In genomic region chr3:160099855-160100254, GRCh38 we compare ENCODE assay signal across 16 cellular contexts.
DNase-seq lines count a peak whose midpoint lies in the region; ATAC-seq, FAIRE-seq and TF ChIP-seq lines count a peak whose summit lies in the region.
"Had no signal": no experiment of that assay in that cellular context is flagged by ENCODE, and none has a peak within 500 bp of the region (broad histone marks: within the 10 kb centered on the region; RNA-seq: fewer than 3 reads in every experiment).

No MANE protein-coding gene starts in this region.

- H3K4me3 ChIP-seq in OCI-LY3 (ENCODE audit: low read length) = no peak overlapping the region

- TF ChIP-seq CTCF in OCI-LY3 (IDR thresholded peaks at IDR 0.05; ENCODE audit: low read depth, low read length) (no peak), RWPE1 (conservative IDR thresholded peaks at IDR 0.05; ENCODE audit: low read depth) (no peak)

- no peak overlapping the region for H3K4me3 Mint-ChIP-seq in natural killer cell treated with Interleukin-12 subunit alpha and Interleukin-12 subunit beta and Interleukin-15 and Interleukin-18, amount 100 ng/mL, for 72 hours
- no peak overlapping the region for H3K4me3 Mint-ChIP-seq in naive thymus-derived CD8-positive, alpha-beta T cell
- H3K4me3 Mint-ChIP-seq: activated CD4-positive, alpha-beta memory T cell treated with anti-CD3 and anti-CD28 coated beads, Interleukin-2, amount 10 ng/mL, durations not matched to agents 7 days and 5 days; activated naive CD4-positive, alpha-beta T cell treated with anti-CD3 and anti-CD28 coated beads, Interleukin-2, amount 10 ng/mL, durations not matched to agents 7 days and 5 days; CD4-positive, CD25-positive, alpha-beta regulatory T cell; central memory CD8-positive, alpha-beta T cell had no signal

- no peak overlapping the region for H3K9ac ChIP-seq in OCI-LY3 (ENCODE audit: low read length)

- no peaks in the 10 kb centered on the region for H3K9me3 Mint-ChIP-seq in natural killer cell treated with Interleukin-12 subunit alpha and Interleukin-12 subunit beta and Interleukin-15 and Interleukin-18, amount 100 ng/mL, for 72 hours
- H3K9me3 Mint-ChIP-seq in naive thymus-derived CD8-positive, alpha-beta T cell = no peaks in the 10 kb centered on the region
- H3K9me3 Mint-ChIP-seq: activated CD4-positive, alpha-beta memory T cell treated with anti-CD3 and anti-CD28 coated beads, Interleukin-2, amount 10 ng/mL, durations not matched to agents 7 days and 5 days; activated naive CD4-positive, alpha-beta T cell treated with anti-CD3 and anti-CD28 coated beads, Interleukin-2, amount 10 ng/mL, durations not matched to agents 7 days and 5 days; central memory CD8-positive, alpha-beta T cell had no signal

- H3K27ac Mint-ChIP-seq in natural killer cell treated with Interleukin-12 subunit alpha and Interleukin-12 subunit beta and Interleukin-15 and Interleukin-18, amount 100 ng/mL, for 72 hours = no peak overlapping the region
- H3K27ac Mint-ChIP-seq in naive thymus-derived CD8-positive, alpha-beta T cell = no peak overlapping the region
- H3K27ac Mint-ChIP-seq: activated CD4-positive, alpha-beta memory T cell treated with anti-CD3 and anti-CD28 coated beads, Interleukin-2, amount 10 ng/mL, durations not matched to agents 7 days and 5 days; activated naive CD4-positive, alpha-beta T cell treated with anti-CD3 and anti-CD28 coated beads, Interleukin-2, amount 10 ng/mL, durations not matched to agents 7 days and 5 days; CD4-positive, CD25-positive, alpha-beta regulatory T cell; progenitor cell of endocrine pancreas had no signal

- H3K27ac ChIP-seq in OCI-LY3 (ENCODE audit: low read length) = no peak overlapping the region
- no peak overlapping the region for H3K27ac ChIP-seq in RWPE1

- no peak for FAIRE-seq in H54 (lab: Jason Lieb, UNC)

- H2AFZ ChIP-seq in OCI-LY3 (ENCODE audit: low read depth, low read length) = no peak overlapping the region

- TF ChIP-seq POLR2A in H54 (IDR thresholded peaks at IDR 0.05; ENCODE audit: low read depth, low read length) = no peak

- no peaks in the 10 kb centered on the region for H3K4me1 Mint-ChIP-seq in natural killer cell treated with Interleukin-12 subunit alpha and Interleukin-12 subunit beta and Interleukin-15 and Interleukin-18, amount 100 ng/mL, for 72 hours (ENCODE audit: low read depth in 2 of 2)
- peaks cover 0 to 4% (median 0%) of the 10 kb centered on the region in 4 donors for H3K4me1 Mint-ChIP-seq in naive thymus-derived CD8-positive, alpha-beta T cell
- H3K4me1 Mint-ChIP-seq: activated naive CD4-positive, alpha-beta T cell treated with anti-CD3 and anti-CD28 coated beads, Interleukin-2, amount 10 ng/mL, durations not matched to agents 7 days and 5 days; central memory CD8-positive, alpha-beta T cell had no signal

- H3K79me2 ChIP-seq in OCI-LY3 (ENCODE audit: low read length) = no peaks in the 10 kb centered on the region

- peak overlapping the region; percentile 35 for H3K4me2 ChIP-seq in OCI-LY3 (ENCODE audit: low read length)

- no peaks in the 10 kb centered on the region for H4K20me1 ChIP-seq in OCI-LY3 (ENCODE audit: insufficient read depth, low read length)

- H3K27me3 ChIP-seq in OCI-LY3 (ENCODE audit: low read depth, low read length) = no peaks in the 10 kb centered on the region

- no peaks in the 10 kb centered on the region for H3K9me3 ChIP-seq in OCI-LY3 (ENCODE audit: insufficient read depth, low read length)

- H3K36me3 ChIP-seq in OCI-LY3 (replicated peaks; ENCODE audit: low read depth, low read length) = no peaks in the 10 kb centered on the region

- no peaks in the 10 kb centered on the region for H3K36me3 Mint-ChIP-seq in natural killer cell treated with Interleukin-12 subunit alpha and Interleukin-12 subunit beta and Interleukin-15 and Interleukin-18, amount 100 ng/mL, for 72 hours
- H3K36me3 Mint-ChIP-seq in naive thymus-derived CD8-positive, alpha-beta T cell = no peaks in the 10 kb centered on the region
- H3K36me3 Mint-ChIP-seq: activated naive CD4-positive, alpha-beta T cell treated with anti-CD3 and anti-CD28 coated beads, Interleukin-2, amount 10 ng/mL, durations not matched to agents 7 days and 5 days; CD4-positive, CD25-positive, alpha-beta regulatory T cell had no signal

- H3K27me3 Mint-ChIP-seq in natural killer cell treated with Interleukin-12 subunit alpha and Interleukin-12 subunit beta and Interleukin-15 and Interleukin-18, amount 100 ng/mL, for 72 hours = peaks cover 3 to 16% of the 10 kb centered on the region in 2 donors
- H3K27me3 Mint-ChIP-seq in naive thymus-derived CD8-positive, alpha-beta T cell = peaks cover 2 to 20% (median 13%) of the 10 kb centered on the region in 5 donors
- H3K27me3 Mint-ChIP-seq: activated naive CD4-positive, alpha-beta T cell treated with anti-CD3 and anti-CD28 coated beads, Interleukin-2, amount 10 ng/mL, durations not matched to agents 7 days and 5 days; CD4-positive, CD25-positive, alpha-beta regulatory T cell had no signal

- POLR2A ChIA-PET in RWPE1 (lab: Yijun Ruan, JAX; ENCODE audit: low non-redundant PET) = no interaction called here
- POLR2A ChIA-PET in naive thymus-derived CD8-positive, alpha-beta T cell (lab: Charles Lee) = no interaction called here

- DNase-seq in H54 (ENCODE audit: insufficient read length, low spot score) = no peak
- DNase-seq in natural killer cell treated with Interleukin-12 subunit alpha and Interleukin-12 subunit beta and Interleukin-15 and Interleukin-18, amount 100 ng/mL, for 72 hours (ENCODE audit: low spot score) = no peak
- DNase-seq in RWPE1 (ENCODE audit: low spot score) = no peak
- no peak for DNase-seq in naive thymus-derived CD8-positive, alpha-beta T cell
- DNase-seq: activated CD4-positive, alpha-beta memory T cell treated with anti-CD3 and anti-CD28 coated beads, Interleukin-2, amount 10 ng/mL, durations not matched to agents 7 days and 5 days; activated naive CD4-positive, alpha-beta T cell treated with anti-CD3 and anti-CD28 coated beads, Interleukin-2, amount 10 ng/mL, durations not matched to agents 7 days and 5 days; CD4-positive, CD25-positive, alpha-beta regulatory T cell; NCI-H1417 treated with DMSO at 0.1 percent for 48 hours; stimulated activated CD4-positive, alpha-beta T cell treated with anti-CD3 and anti-CD28 coated beads, Interleukin-2, amount 100 ng/mL, for 48 hours; T-helper 1 cell had no signal

- CTCF ChIA-PET in RWPE1 (lab: Yijun Ruan, JAX) = interaction anchor here (0.6 kb wide), 1 partner anchor 214 kb away, joined by 4 read pairs; no protein-coding TSS in a partner anchor

- H3K4me1 ChIP-seq in OCI-LY3 (ENCODE audit: low read length) = peaks cover 22% of the 10 kb centered on the region

- ATAC-seq in GM18511 (IDR thresholded peaks at IDR 0.05; ENCODE audit: unreplicated experiment) (peak; percentile 69), GM21515 (IDR thresholded peaks at IDR 0.05; ENCODE audit: unreplicated experiment) (peak; percentile 53), HG03139 (IDR thresholded peaks at IDR 0.05; ENCODE audit: unreplicated experiment) (peak; percentile 43)
- no peak for ATAC-seq in natural killer cell treated with Interleukin-12 subunit alpha and Interleukin-12 subunit beta and Interleukin-15 and Interleukin-18, amount 100 ng/mL, for 72 hours
- no peak for ATAC-seq in naive thymus-derived CD8-positive, alpha-beta T cell

Comparison
In these comparisons a context has a peak if more than half of its experiments do, and no peak if none do; other contexts are left out.
1. ATAC-seq: peak in GM18511 (single experiment), GM21515 (single experiment) and HG03139 (single experiment); none in natural killer cell treated with Interleukin-12 subunit alpha and Interleukin-12 subunit beta and Interleukin-15 and Interleukin-18, amount 100 ng/mL, for 72 hours (0 of 2) and naive thymus-derived CD8-positive, alpha-beta T cell (0 of 2).